In the genomic region with DNA sequence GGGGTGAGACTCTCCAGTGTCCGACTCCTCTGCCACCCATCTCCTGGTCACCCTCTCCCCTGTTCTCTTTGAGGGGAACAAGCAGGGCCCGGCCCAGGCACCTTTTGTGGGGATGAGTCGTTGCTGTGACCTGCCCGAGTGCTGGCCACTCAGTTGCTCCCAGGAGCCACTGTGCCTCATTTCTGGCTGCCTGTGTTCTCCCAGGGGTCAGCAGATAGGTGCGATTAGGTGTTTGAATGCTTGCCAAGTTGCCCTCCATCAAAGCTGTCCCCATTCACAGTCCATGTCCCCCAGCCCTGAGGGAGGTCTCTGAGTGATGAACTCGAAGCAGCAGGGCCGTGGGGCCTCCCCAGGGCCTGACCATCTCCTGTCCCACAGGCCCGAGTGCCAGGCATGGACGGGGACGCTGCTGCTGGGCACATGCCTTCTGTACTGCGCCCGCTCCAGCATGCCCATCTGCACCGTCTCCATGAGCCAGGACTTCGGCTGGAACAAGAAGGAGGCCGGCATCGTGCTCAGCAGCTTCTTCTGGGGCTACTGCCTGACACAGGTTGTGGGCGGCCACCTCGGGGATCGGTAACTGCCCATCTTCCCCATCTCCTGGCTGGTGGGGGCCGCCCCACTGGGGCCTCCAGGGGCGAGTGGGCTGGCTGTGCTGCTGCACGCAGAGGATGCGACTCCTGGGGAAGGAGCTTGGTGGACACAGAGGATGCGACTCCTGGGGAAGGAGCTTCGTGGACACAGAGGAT, we compare ENCODE assay signal across 31 cellular contexts. TPM values are rescaled to one million over a fixed set of nuclear protein-coding genes. Genes with fewer than 3 reads are reported as not detected.
DNase-seq lines count a peak whose midpoint lies in the region; ATAC-seq and TF ChIP-seq lines count a peak whose summit lies in the region.
"Had no signal": no experiment of that assay in that cellular context is flagged by ENCODE, and none has a peak within 500 bp of the region (broad histone marks: within the 10 kb centered on the region; RNA-seq: fewer than 3 reads in every experiment).

No MANE protein-coding gene starts in this region.

- in situ Hi-C loops in gastrocnemius medialis (cut with MboI; ENCODE audit: low sequenced_read_pairs in 4 of 4) = no loop called here

- TF ChIP-seq CTCF in CD4-positive, alpha-beta T cell (IDR thresholded peaks at IDR 0.05) = no peak
- TF ChIP-seq CTCF in gastrocnemius medialis (IDR thresholded peaks at IDR 0.05 in 4 of 5, conservative IDR thresholded peaks at IDR 0.05 in 1 of 5) = no peak

- H3K9ac ChIP-seq in BLaER1 treated with 17β-estradiol and CSF1 and Interleukin-3, amounts not matched to agents 10 nM and 100 nM = peak overlapping the region in 8 of 11 experiments; percentile 32 to 92 (median 88); a peak in 10 of 22 replicates

- no peak overlapping the region for H3K4me3 ChIP-seq in BLaER1 treated with 17β-estradiol and CSF1 and Interleukin-3, amounts not matched to agents 10 nM and 100 nM
- H3K4me3 ChIP-seq in gastrocnemius medialis = no peak overlapping the region
- H3K4me3 ChIP-seq: body of pancreas, esophagus squamous epithelium, heart right ventricle, mucosa of descending colon, SJSA1, smooth muscle cell, tibial artery had no signal

- no peak for DNase-seq in CD4-positive, alpha-beta T cell
- DNase-seq in gastrocnemius medialis (no peak), NCI-H1105 (lab: John Stamatoyannopoulos, UW) (no peak)
- DNase-seq: activated CD4-positive, alpha-beta T cell treated with anti-CD3 and anti-CD28 coated beads, Interleukin-2, amount 50 U/mL, for 4 hours; activated CD8-positive, alpha-beta memory T cell treated with anti-CD3 and anti-CD28 coated beads, Interleukin-2, amount 50 U/mL, for 4 hours; activated naive CD4-positive, alpha-beta T cell treated with Interleukin-2 at 50 U/mL for 16 hours; DMS79; esophagus squamous epithelium; foreskin keratinocyte; kidney; NCI-H82; stimulated activated CD4-positive, alpha-beta T cell treated with anti-CD3 and anti-CD28 coated beads, Interleukin-1b, Interleukin-23, amount 100 ng/mL, for 48 hours; T-helper 1 cell; tibial artery had no signal

- peaks cover 22% of the 10 kb centered on the region for H3K4me1 Mint-ChIP-seq in CD4-positive, alpha-beta T cell (ENCODE audit: low read depth)
- peaks cover 81% of the 10 kb centered on the region for H3K4me1 Mint-ChIP-seq in dendritic cell treated with granulocyte-macrophage colony-stimulating factor and Interleukin-4, amounts not matched to agents 40 ng/mL and 50 ng/mL, for 4 days (ENCODE audit: low read depth)

- no peak for TF ChIP-seq POLR2A in gastrocnemius medialis (IDR thresholded peaks at IDR 0.05)

- CTCF ChIA-PET in CD4-positive, alpha-beta T cell (lab: Charles Lee) = no interaction called here

- peaks cover 32 to 60% (median 46%) of the 10 kb centered on the region in 11 experiments for H3K36me3 ChIP-seq in BLaER1 treated with 17β-estradiol and CSF1 and Interleukin-3, amounts not matched to agents 10 nM and 100 nM
- no peaks in the 10 kb centered on the region for H3K36me3 ChIP-seq in gastrocnemius medialis
- H3K36me3 ChIP-seq: esophagus squamous epithelium, heart right ventricle, SJSA1, tibial artery had no signal

- peak overlapping the region; percentile 97 to 100 (median 100); a peak in 20 of 22 replicates for H3K4me2 ChIP-seq in BLaER1 treated with 17β-estradiol and CSF1 and Interleukin-3, amounts not matched to agents 10 nM and 100 nM
- H3K4me2 ChIP-seq: smooth muscle cell had no signal

- H3K27me3 ChIP-seq in BLaER1 treated with 17β-estradiol and CSF1 and Interleukin-3, amounts not matched to agents 10 nM and 100 nM = no peaks in the 10 kb centered on the region
- no peaks in the 10 kb centered on the region for H3K27me3 ChIP-seq in CD4-positive, alpha-beta T cell (ENCODE audit: control insufficient read depth, insufficient read depth, low read length)
- no peaks in the 10 kb centered on the region for H3K27me3 ChIP-seq in gastrocnemius medialis
- H3K27me3 ChIP-seq: body of pancreas, esophagus squamous epithelium, heart right ventricle, SJSA1, tibial artery had no signal

- H3K4me1 ChIP-seq in BLaER1 treated with 17β-estradiol and CSF1 and Interleukin-3, amounts not matched to agents 10 nM and 100 nM = peaks cover 57 to 92% (median 87%) of the 10 kb centered on the region in 10 experiments
- H3K4me1 ChIP-seq in gastrocnemius medialis = peaks cover 5 to 17% of the 10 kb centered on the region in 2 donors
- H3K4me1 ChIP-seq: foreskin keratinocyte had no signal

- H3K4me3 Mint-ChIP-seq in CD4-positive, alpha-beta T cell = no peak overlapping the region
- no peak overlapping the region for H3K4me3 Mint-ChIP-seq in dendritic cell treated with granulocyte-macrophage colony-stimulating factor and Interleukin-4, amounts not matched to agents 40 ng/mL and 50 ng/mL, for 4 days
- H3K4me3 Mint-ChIP-seq: central memory CD8-positive, alpha-beta T cell; nephron had no signal

- no peaks in the 10 kb centered on the region for H3K27me3 Mint-ChIP-seq in CD4-positive, alpha-beta T cell
- H3K27me3 Mint-ChIP-seq in dendritic cell treated with granulocyte-macrophage colony-stimulating factor and Interleukin-4, amounts not matched to agents 40 ng/mL and 50 ng/mL, for 4 days = no peaks in the 10 kb centered on the region
- H3K27me3 Mint-ChIP-seq: central memory CD8-positive, alpha-beta T cell had no signal

- POLR2A ChIA-PET in CD4-positive, alpha-beta T cell (lab: Charles Lee) = interaction anchor here (0.7 kb wide), 1 partner anchor 55 kb away, joined by 3 read pairs; no protein-coding TSS in a partner anchor

- intact Hi-C loops in CD4-positive, alpha-beta T cell (cut with DNase I, micrococcal nuclease) = loop anchor here in 1 of 2 experiments (10.0 kb wide), 1 partner anchor 48 kb away; the partner anchor contains the start of gene BHLHE23
- intact Hi-C loops in dendritic cell treated with granulocyte-macrophage colony-stimulating factor and Interleukin-4, amounts not matched to agents 40 ng/mL and 50 ng/mL, for 4 days (cut with micrococcal nuclease) = no loop called here
- intact Hi-C loops in gastrocnemius medialis (cut with DNase I; ENCODE audit: low total_unique reads) = no loop called here

- no peaks in the 10 kb centered on the region for H3K9me3 ChIP-seq in BLaER1 treated with 17β-estradiol and CSF1 and Interleukin-3, amounts not matched to agents 10 nM and 100 nM (replicated peaks in 1 of 11)
- H3K9me3 ChIP-seq in CD4-positive, alpha-beta T cell (ENCODE audit: control insufficient read depth, low read length) = no peaks in the 10 kb centered on the region
- no peaks in the 10 kb centered on the region for H3K9me3 ChIP-seq in gastrocnemius medialis
- H3K9me3 ChIP-seq: body of pancreas, esophagus squamous epithelium, heart right ventricle, mucosa of descending colon, SJSA1, tibial artery had no signal

- H3K27ac Mint-ChIP-seq in CD4-positive, alpha-beta T cell = peak overlapping the region; percentile 30
- peak overlapping the region; percentile 25 for H3K27ac Mint-ChIP-seq in dendritic cell treated with granulocyte-macrophage colony-stimulating factor and Interleukin-4, amounts not matched to agents 40 ng/mL and 50 ng/mL, for 4 days
- H3K27ac Mint-ChIP-seq: nephron had no signal

- H3K9me3 Mint-ChIP-seq in CD4-positive, alpha-beta T cell = no peaks in the 10 kb centered on the region
- H3K9me3 Mint-ChIP-seq in dendritic cell treated with granulocyte-macrophage colony-stimulating factor and Interleukin-4, amounts not matched to agents 40 ng/mL and 50 ng/mL, for 4 days = no peaks in the 10 kb centered on the region
- H3K9me3 Mint-ChIP-seq: central memory CD8-positive, alpha-beta T cell; nephron had no signal

- no peak for ATAC-seq in CD4-positive, alpha-beta T cell (ENCODE audit: poor library complexity)
- no peak for ATAC-seq in gastrocnemius medialis
- ATAC-seq in HG02840 (IDR thresholded peaks at IDR 0.05; ENCODE audit: low FRiP score, unreplicated experiment) = no peak
- no peak for ATAC-seq in GM18520 (IDR thresholded peaks at IDR 0.05; ENCODE audit: unreplicated experiment)
- ATAC-seq: foreskin keratinocyte, HCT116 had no signal

- no peaks in the 10 kb centered on the region for H3K36me3 Mint-ChIP-seq in CD4-positive, alpha-beta T cell (ENCODE audit: low read depth)
- H3K36me3 Mint-ChIP-seq in dendritic cell treated with granulocyte-macrophage colony-stimulating factor and Interleukin-4, amounts not matched to agents 40 ng/mL and 50 ng/mL, for 4 days (ENCODE audit: low read depth) = peaks cover 58% of the 10 kb centered on the region

- H4K20me1 ChIP-seq in BLaER1 treated with 17β-estradiol and CSF1 and Interleukin-3, amounts not matched to agents 10 nM and 100 nM = peaks cover 56 to 81% (median 70%) of the 10 kb centered on the region in 11 experiments

- H3K27ac ChIP-seq in BLaER1 treated with 17β-estradiol and CSF1 and Interleukin-3, amounts not matched to agents 10 nM and 100 nM = peak overlapping the region in 6 of 11 experiments; percentile 80 to 94 (median 92); a peak in 10 of 22 replicates
- no peak overlapping the region for H3K27ac ChIP-seq in CD4-positive, alpha-beta T cell (ENCODE audit: low read depth, low read length)
- peak overlapping the region in 3 of 4 donors; percentile 59 to 80 (median 76) for H3K27ac ChIP-seq in gastrocnemius medialis
- H3K27ac ChIP-seq: esophagus squamous epithelium, foreskin keratinocyte, SJSA1, tibial artery had no signal

RNA-seq across cellular contexts. Expression of gene SLC17A9, which starts 4.1 kb away (rescaled TPM):
- total RNA-seq in CD4-positive, alpha-beta T cell = 1 to 10 TPM; 3.5 to 5.5 TPM
- 1 to 10 TPM in 3 of 4 donors, under 1 TPM in 1; 0.55 to 2.4 (median 1.2) TPM for total RNA-seq in gastrocnemius medialis
- total RNA-seq: osteocyte, SJSA1 had no signal

RNA-seq across cellular contexts. Expression of gene GID8, which starts 18.6 kb away (rescaled TPM):
- total RNA-seq in CD4-positive, alpha-beta T cell = 10 to 100 TPM; 39.6 to 46.1 TPM
- total RNA-seq in gastrocnemius medialis = 10 to 100 TPM; 12.8 to 16.2 (median 13.5) TPM

RNA-seq across cellular contexts. Expression of gene DIDO1, which starts 30.3 kb away (rescaled TPM):
- 10 to 100 TPM; 51.9 to 54.3 TPM for total RNA-seq in CD4-positive, alpha-beta T cell
- 10 to 100 TPM; 24.2 to 39.3 (median 28.7) TPM for total RNA-seq in gastrocnemius medialis

RNA-seq across cellular contexts. Expression of gene BHLHE23, which starts 50.2 kb away (rescaled TPM):
- not detected for total RNA-seq in CD4-positive, alpha-beta T cell
- not detected for total RNA-seq in gastrocnemius medialis
- total RNA-seq: body of pancreas, dermis microvascular lymphatic vessel endothelial cell, esophagus squamous epithelium, foreskin keratinocyte, heart right ventricle, kidney, lung microvascular endothelial cell, mucosa of descending colon, NCI-H460, osteocyte, renal cortical epithelial cell, SJSA1, smooth muscle cell had no signal
